Comparison of ENCODE assay signal across 1 cellular context in the genomic region with DNA sequence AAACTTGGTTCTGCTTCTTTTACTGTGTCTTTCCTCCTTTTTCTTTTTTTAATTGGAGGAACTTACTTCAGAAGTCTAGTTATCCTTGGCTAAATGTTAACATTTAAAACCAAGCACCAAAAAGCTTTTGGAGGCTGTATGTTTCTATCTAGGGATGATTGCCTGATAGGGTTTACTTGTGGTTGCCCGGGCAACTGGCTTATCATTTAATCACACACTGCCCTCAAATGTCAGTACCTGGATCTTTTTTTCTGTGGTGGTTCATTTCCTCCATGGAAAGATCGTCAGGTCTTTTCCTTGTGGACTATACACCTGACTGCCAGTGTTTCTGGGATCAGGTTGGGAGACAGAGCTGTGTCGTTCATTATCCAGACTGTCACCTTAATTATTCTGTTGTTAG.
TF ChIP-seq lines count a peak whose summit lies in the region.

No MANE protein-coding gene starts in this region.

TF ChIP-seq in GM23338, 12 proteins besides CTCF, POLR2A, EP300 and RAD21 (continued from another document):
- TF ChIP-seq REST (IDR thresholded peaks at IDR 0.05; ENCODE audit: unreplicated experiment) (no peak), NANOG (IDR thresholded peaks at IDR 0.05; ENCODE audit: borderline replicate concordance) (no peak), EZH2phosphoT487 (IDR thresholded peaks at IDR 0.05; ENCODE audit: unreplicated experiment) (no peak), EZH2 (IDR thresholded peaks at IDR 0.05; ENCODE audit: low read depth, unreplicated experiment) (no peak), CREB1 (CRISPR knock-in tag; IDR thresholded peaks at IDR 0.05; ENCODE audit: low read depth) (no peak), JUNB (IDR thresholded peaks at IDR 0.05; ENCODE audit: unreplicated experiment) (no peak), POLR2AphosphoS5 (IDR thresholded peaks at IDR 0.05; ENCODE audit: low read depth) (no peak), ZNF462 (CRISPR knock-in tag; IDR thresholded peaks at IDR 0.05) (no peak)
- TF ChIP-seq, protein P1, sequence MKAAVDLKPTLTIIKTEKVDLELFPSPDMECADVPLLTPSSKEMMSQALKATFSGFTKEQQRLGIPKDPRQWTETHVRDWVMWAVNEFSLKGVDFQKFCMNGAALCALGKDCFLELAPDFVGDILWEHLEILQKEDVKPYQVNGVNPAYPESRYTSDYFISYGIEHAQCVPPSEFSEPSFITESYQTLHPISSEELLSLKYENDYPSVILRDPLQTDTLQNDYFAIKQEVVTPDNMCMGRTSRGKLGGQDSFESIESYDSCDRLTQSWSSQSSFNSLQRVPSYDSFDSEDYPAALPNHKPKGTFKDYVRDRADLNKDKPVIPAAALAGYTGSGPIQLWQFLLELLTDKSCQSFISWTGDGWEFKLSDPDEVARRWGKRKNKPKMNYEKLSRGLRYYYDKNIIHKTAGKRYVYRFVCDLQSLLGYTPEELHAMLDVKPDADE (IDR thresholded peaks at IDR 0.05) = no peak
